1 cellular context compared by ENCODE assay signal in the genomic region with DNA sequence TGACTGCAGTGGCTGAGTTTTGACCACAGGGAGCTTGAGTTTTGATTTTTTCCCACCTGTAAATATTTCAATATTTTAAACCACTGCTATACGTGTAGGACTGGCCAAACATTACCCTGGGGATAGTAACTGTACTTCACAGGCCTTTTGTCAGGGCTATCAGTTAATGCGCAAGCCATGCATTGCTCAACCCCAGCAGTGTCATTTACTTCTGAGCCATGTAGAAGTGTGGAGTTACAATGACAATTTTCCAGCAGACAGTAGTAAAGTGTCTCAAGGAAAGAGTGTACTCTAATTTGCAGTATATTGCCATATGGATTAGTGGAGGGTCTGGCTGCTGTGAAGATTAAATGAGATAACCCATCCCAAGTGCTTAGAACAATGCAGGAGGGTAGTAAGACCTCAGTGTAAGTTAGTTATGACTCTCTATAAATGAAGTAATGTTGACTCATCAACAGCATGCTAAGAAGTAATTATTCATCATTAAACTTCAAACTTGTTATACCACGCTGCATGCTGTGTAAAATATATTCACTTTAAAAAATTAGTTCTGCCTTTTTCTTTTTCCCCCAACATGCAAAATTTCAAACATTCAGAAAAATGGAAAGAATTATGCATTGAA.
TF ChIP-seq lines count a peak whose summit lies in the region.

No MANE protein-coding gene starts in this region.

TF ChIP-seq in GM23338, 12 proteins besides CTCF, POLR2A, EP300 and RAD21 (continued from another document):
- TF ChIP-seq, protein P1, sequence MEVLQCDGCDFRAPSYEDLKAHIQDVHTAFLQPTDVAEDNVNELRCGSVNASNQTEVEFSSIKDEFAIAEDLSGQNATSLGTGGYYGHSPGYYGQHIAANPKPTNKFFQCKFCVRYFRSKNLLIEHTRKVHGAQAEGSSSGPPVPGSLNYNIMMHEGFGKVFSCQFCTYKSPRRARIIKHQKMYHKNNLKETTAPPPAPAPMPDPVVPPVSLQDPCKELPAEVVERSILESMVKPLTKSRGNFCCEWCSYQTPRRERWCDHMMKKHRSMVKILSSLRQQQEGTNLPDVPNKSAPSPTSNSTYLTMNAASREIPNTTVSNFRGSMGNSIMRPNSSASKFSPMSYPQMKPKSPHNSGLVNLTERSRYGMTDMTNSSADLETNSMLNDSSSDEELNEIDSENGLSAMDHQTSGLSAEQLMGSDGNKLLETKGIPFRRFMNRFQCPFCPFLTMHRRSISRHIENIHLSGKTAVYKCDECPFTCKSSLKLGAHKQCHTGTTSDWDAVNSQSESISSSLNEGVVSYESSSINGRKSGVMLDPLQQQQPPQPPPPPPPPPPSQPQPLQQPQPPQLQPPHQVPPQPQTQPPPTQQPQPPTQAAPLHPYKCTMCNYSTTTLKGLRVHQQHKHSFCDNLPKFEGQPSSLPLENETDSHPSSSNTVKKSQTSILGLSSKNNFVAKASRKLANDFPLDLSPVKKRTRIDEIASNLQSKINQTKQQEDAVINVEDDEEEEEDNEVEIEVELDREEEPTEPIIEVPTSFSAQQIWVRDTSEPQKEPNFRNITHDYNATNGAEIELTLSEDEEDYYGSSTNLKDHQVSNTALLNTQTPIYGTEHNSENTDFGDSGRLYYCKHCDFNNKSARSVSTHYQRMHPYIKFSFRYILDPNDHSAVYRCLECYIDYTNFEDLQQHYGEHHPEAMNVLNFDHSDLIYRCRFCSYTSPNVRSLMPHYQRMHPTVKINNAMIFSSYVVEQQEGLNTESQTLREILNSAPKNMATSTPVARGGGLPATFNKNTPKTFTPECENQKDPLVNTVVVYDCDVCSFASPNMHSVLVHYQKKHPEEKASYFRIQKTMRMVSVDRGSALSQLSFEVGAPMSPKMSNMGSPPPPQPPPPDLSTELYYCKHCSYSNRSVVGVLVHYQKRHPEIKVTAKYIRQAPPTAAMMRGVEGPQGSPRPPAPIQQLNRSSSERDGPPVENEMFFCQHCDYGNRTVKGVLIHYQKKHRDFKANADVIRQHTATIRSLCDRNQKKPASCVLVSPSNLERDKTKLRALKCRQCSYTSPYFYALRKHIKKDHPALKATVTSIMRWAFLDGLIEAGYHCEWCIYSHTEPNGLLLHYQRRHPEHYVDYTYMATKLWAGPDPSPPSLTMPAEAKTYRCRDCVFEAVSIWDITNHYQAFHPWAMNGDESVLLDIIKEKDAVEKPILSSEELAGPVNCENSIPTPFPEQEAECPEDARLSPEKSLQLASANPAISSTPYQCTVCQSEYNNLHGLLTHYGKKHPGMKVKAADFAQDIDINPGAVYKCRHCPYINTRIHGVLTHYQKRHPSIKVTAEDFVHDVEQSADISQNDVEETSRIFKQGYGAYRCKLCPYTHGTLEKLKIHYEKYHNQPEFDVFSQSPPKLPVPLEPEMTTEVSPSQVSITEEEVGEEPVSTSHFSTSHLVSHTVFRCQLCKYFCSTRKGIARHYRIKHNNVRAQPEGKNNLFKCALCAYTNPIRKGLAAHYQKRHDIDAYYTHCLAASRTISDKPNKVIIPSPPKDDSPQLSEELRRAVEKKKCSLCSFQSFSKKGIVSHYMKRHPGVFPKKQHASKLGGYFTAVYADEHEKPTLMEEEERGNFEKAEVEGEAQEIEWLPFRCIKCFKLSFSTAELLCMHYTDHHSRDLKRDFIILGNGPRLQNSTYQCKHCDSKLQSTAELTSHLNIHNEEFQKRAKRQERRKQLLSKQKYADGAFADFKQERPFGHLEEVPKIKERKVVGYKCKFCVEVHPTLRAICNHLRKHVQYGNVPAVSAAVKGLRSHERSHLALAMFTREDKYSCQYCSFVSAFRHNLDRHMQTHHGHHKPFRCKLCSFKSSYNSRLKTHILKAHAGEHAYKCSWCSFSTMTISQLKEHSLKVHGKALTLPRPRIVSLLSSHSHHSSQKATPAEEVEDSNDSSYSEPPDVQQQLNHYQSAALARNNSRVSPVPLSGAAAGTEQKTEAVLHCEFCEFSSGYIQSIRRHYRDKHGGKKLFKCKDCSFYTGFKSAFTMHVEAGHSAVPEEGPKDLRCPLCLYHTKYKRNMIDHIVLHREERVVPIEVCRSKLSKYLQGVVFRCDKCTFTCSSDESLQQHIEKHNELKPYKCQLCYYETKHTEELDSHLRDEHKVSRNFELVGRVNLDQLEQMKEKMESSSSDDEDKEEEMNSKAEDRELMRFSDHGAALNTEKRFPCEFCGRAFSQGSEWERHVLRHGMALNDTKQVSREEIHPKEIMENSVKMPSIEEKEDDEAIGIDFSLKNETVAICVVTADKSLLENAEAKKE (CRISPR knock-in tag; IDR thresholded peaks at IDR 0.05): no peak
- TF ChIP-seq CREB1 (CRISPR knock-in tag; IDR thresholded peaks at IDR 0.05; ENCODE audit: low read depth) (no peak), NANOG (IDR thresholded peaks at IDR 0.05; ENCODE audit: borderline replicate concordance) (no peak), EZH2phosphoT487 (IDR thresholded peaks at IDR 0.05; ENCODE audit: unreplicated experiment) (no peak)
- TF ChIP-seq, protein P2, sequence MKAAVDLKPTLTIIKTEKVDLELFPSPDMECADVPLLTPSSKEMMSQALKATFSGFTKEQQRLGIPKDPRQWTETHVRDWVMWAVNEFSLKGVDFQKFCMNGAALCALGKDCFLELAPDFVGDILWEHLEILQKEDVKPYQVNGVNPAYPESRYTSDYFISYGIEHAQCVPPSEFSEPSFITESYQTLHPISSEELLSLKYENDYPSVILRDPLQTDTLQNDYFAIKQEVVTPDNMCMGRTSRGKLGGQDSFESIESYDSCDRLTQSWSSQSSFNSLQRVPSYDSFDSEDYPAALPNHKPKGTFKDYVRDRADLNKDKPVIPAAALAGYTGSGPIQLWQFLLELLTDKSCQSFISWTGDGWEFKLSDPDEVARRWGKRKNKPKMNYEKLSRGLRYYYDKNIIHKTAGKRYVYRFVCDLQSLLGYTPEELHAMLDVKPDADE (IDR thresholded peaks at IDR 0.05): no peak
TF ChIP-seq in GM23338: peak in this region for 0.
